ENCODE assay signal across 18 cellular contexts in genomic region chr7:32154797-32155196, GRCh38.
DNase-seq lines count a peak whose midpoint lies in the region; ATAC-seq, FAIRE-seq and TF ChIP-seq lines count a peak whose summit lies in the region.
"Had no signal": no experiment of that assay in that cellular context is flagged by ENCODE, and none has a peak within 500 bp of the region (broad histone marks: within the 10 kb centered on the region; RNA-seq: fewer than 3 reads in every experiment).

No MANE protein-coding gene starts in this region.

- DNase-seq in A172 (ENCODE audit: low spot score) (peak; percentile 66), RCC 7860 (ENCODE audit: low spot score) (peak; percentile 8), endothelial cell of umbilical vein (ENCODE audit: low read depth, low spot score) (peak; percentile 62), kidney tubule cell (ENCODE audit: low spot score) (peak; percentile 50), erythroblast (lab: John Stamatoyannopoulos, UW) (no peak), COR-L47 (lab: John Stamatoyannopoulos, UW) (no peak)
- DNase-seq in naive thymus-derived CD4-positive, alpha-beta T cell: no peak
- DNase-seq: activated CD4-positive, alpha-beta T cell treated with anti-CD3 and anti-CD28 coated beads, Interleukin-2, amount 50 U/mL, for 4 hours; effector memory CD4-positive, alpha-beta T cell; NCI-H345; RPMI8226 had no signal

- no peak for ATAC-seq in activated CD4-positive, CD25-positive, alpha-beta regulatory T cell treated with anti-CD3 and anti-CD28 coated beads, Interleukin-2, amount 50 U/mL, for 24 hours
- no peak for ATAC-seq in naive thymus-derived CD4-positive, alpha-beta T cell
- ATAC-seq: A549 had no signal

- no peaks in the 10 kb centered on the region for H3K9me3 ChIP-seq in endothelial cell of umbilical vein (replicated peaks; ENCODE audit: control insufficient read depth, insufficient read depth, low read length)
- H3K9me3 ChIP-seq in naive thymus-derived CD4-positive, alpha-beta T cell (ENCODE audit: control insufficient read depth in 2 of 3, low read length in 3 of 3): no peaks in the 10 kb centered on the region
- H3K9me3 ChIP-seq: A549, thyroid gland had no signal

- H3K27me3 Mint-ChIP-seq in naive thymus-derived CD4-positive, alpha-beta T cell: peaks cover 0 to 5% (median 4%) of the 10 kb centered on the region in 5 donors
- H3K27me3 Mint-ChIP-seq: brain, IgD-negative memory B cell had no signal

- no peak overlapping the region for H3K4me3 Mint-ChIP-seq in naive thymus-derived CD4-positive, alpha-beta T cell
- H3K4me3 Mint-ChIP-seq: activated T-helper 1 cell treated with anti-CD3 and anti-CD28 coated beads, Interleukin-12 subunit alpha, Interleukin-12 subunit beta, Interleukin-2, Interleukin-4 antibody, amounts not matched to agents 30 ng/mL and 10 ng/mL and 1 ng/mL, durations not matched to agents 14 hours and 24 hours and 36 hours; brain; IgD-negative memory B cell had no signal

- dilution Hi-C loops in endothelial cell of umbilical vein (cut with MboI; ENCODE audit: extremely low pct_ligation_motif_present, low sequenced_read_pairs): no loop called here

- H3K27ac ChIP-seq in endothelial cell of umbilical vein (ENCODE audit: insufficient read depth, low read depth, low read length): no peak overlapping the region
- H3K27ac ChIP-seq in naive thymus-derived CD4-positive, alpha-beta T cell (ENCODE audit: low read depth, low read length): no peak overlapping the region
- H3K27ac ChIP-seq: thyroid gland had no signal

- no peak overlapping the region for H3K4me3 ChIP-seq in endothelial cell of umbilical vein (replicated peaks in 1 of 3; ENCODE audit: insufficient read depth in 1 of 3, low read depth in 1 of 3, low read length in 3 of 3)
- no peak overlapping the region for H3K4me3 ChIP-seq in naive thymus-derived CD4-positive, alpha-beta T cell (ENCODE audit: low read length)
- H3K4me3 ChIP-seq: A549, thyroid gland had no signal

- no peaks in the 10 kb centered on the region for H4K20me1 ChIP-seq in endothelial cell of umbilical vein (replicated peaks; ENCODE audit: control insufficient read depth, extremely low read depth, insufficient read depth, low read length)

- H3K79me2 ChIP-seq in endothelial cell of umbilical vein (ENCODE audit: control insufficient read depth, insufficient read depth, low read length): no peaks in the 10 kb centered on the region

- no peak overlapping the region for H3K27ac Mint-ChIP-seq in naive thymus-derived CD4-positive, alpha-beta T cell
- H3K27ac Mint-ChIP-seq: activated T-helper 1 cell treated with anti-CD3 and anti-CD28 coated beads, Interleukin-12 subunit alpha, Interleukin-12 subunit beta, Interleukin-2, Interleukin-4 antibody, amounts not matched to agents 30 ng/mL and 10 ng/mL and 1 ng/mL, durations not matched to agents 14 hours and 24 hours and 36 hours; brain; IgD-negative memory B cell had no signal

- CTCF ChIA-PET in endothelial cell of umbilical vein (lab: Charles Lee): interaction anchor here (1.1 to 2.1 kb wide), 5 partner anchors 10 to 372 kb away, joined by 3 to 17 read pairs (median 3); no protein-coding TSS in a partner anchor
- CTCF ChIA-PET in naive thymus-derived CD4-positive, alpha-beta T cell (lab: Charles Lee): no interaction called here

- peaks cover 0 to 8% (median under 1%) of the 10 kb centered on the region in 11 donors for H3K9me3 Mint-ChIP-seq in naive thymus-derived CD4-positive, alpha-beta T cell
- H3K9me3 Mint-ChIP-seq: activated T-helper 1 cell treated with anti-CD3 and anti-CD28 coated beads, Interleukin-12 subunit alpha, Interleukin-12 subunit beta, Interleukin-2, Interleukin-4 antibody, amounts not matched to agents 30 ng/mL and 10 ng/mL and 1 ng/mL, durations not matched to agents 14 hours and 24 hours and 36 hours had no signal

- no peaks in the 10 kb centered on the region for H3K36me3 ChIP-seq in endothelial cell of umbilical vein (ENCODE audit: control insufficient read depth in 2 of 2, extremely low read depth in 1 of 2, insufficient read depth in 2 of 2, low read length in 2 of 2)
- no peaks in the 10 kb centered on the region for H3K36me3 ChIP-seq in naive thymus-derived CD4-positive, alpha-beta T cell (ENCODE audit: control insufficient read depth in 2 of 3, insufficient read depth in 3 of 3, low read length in 3 of 3)
- H3K36me3 ChIP-seq: thyroid gland had no signal

- peaks cover 39% of the 10 kb centered on the region for H3K4me1 ChIP-seq in endothelial cell of umbilical vein (ENCODE audit: control insufficient read depth, extremely low read depth, insufficient read depth, low read length)
- no peaks in the 10 kb centered on the region for H3K4me1 ChIP-seq in naive thymus-derived CD4-positive, alpha-beta T cell (ENCODE audit: control insufficient read depth in 2 of 2, insufficient read depth in 2 of 2, low read length in 2 of 2)
- H3K4me1 ChIP-seq: A549, thyroid gland had no signal

- TF ChIP-seq CTCF in endothelial cell of umbilical vein (IDR thresholded peaks at IDR 0.05; ENCODE audit: extremely low read depth in 1 of 2, insufficient read depth in 1 of 2, low read depth in 1 of 2, low read length in 2 of 2): no peak

- H2AFZ ChIP-seq in endothelial cell of umbilical vein (ENCODE audit: low read depth, low read length): peak overlapping the region; percentile 29

- POLR2A ChIA-PET in endothelial cell of umbilical vein (lab: Charles Lee): no interaction called here
- POLR2A ChIA-PET in naive thymus-derived CD4-positive, alpha-beta T cell (lab: Charles Lee): no interaction called here

- no peak overlapping the region for H3K4me2 ChIP-seq in endothelial cell of umbilical vein (ENCODE audit: insufficient read depth, low read length)
- H3K4me2 ChIP-seq: A549 had no signal

- no peaks in the 10 kb centered on the region for H3K27me3 ChIP-seq in endothelial cell of umbilical vein (ENCODE audit: control insufficient read depth in 2 of 2, insufficient read depth in 2 of 2, low read length in 2 of 2)
- no peaks in the 10 kb centered on the region for H3K27me3 ChIP-seq in naive thymus-derived CD4-positive, alpha-beta T cell (ENCODE audit: control insufficient read depth in 2 of 2, insufficient read depth in 2 of 2, low read length in 2 of 2)
- H3K27me3 ChIP-seq: thyroid gland had no signal

- BruUV-seq in endothelial cell of umbilical vein (replicated peaks; lab: Mats Ljungman, UMichigan): no TSS peak

- FAIRE-seq in RCC 7860 (lab: Jason Lieb, UNC) (no peak), endothelial cell of umbilical vein (lab: Jason Lieb, UNC) (peak; percentile 77)
- FAIRE-seq: A549, D721Med had no signal

- no peaks in the 10 kb centered on the region for H3K4me1 Mint-ChIP-seq in naive thymus-derived CD4-positive, alpha-beta T cell
- H3K4me1 Mint-ChIP-seq: brain, IgD-negative memory B cell had no signal

- TF ChIP-seq POLR2A in endothelial cell of umbilical vein (IDR thresholded peaks at IDR 0.05; ENCODE audit: low read depth, low read length) (no peak), erythroblast (IDR thresholded peaks at IDR 0.05; ENCODE audit: low read length) (no peak)

- intact Hi-C loops in endothelial cell of umbilical vein (cut with micrococcal nuclease): loop anchor here (1.0 kb wide), 1 partner anchor 9 kb away; no protein-coding TSS in a partner anchor
- intact Hi-C loops in naive thymus-derived CD4-positive, alpha-beta T cell (cut with micrococcal nuclease): no loop called here

- no peak overlapping the region for H3K9ac ChIP-seq in endothelial cell of umbilical vein (replicated peaks; ENCODE audit: extremely low read depth, insufficient read depth, low read length)

- no peaks in the 10 kb centered on the region for H3K9me1 ChIP-seq in endothelial cell of umbilical vein (replicated peaks; ENCODE audit: control insufficient read depth, extremely low read depth, insufficient read depth, low read length)

- H3K36me3 Mint-ChIP-seq in naive thymus-derived CD4-positive, alpha-beta T cell: no peaks in the 10 kb centered on the region
- H3K36me3 Mint-ChIP-seq: brain had no signal

TF ChIP-seq in endothelial cell of umbilical vein, 7 proteins besides CTCF, POLR2A, EP300 and RAD21:
- TF ChIP-seq, protein P1, sequence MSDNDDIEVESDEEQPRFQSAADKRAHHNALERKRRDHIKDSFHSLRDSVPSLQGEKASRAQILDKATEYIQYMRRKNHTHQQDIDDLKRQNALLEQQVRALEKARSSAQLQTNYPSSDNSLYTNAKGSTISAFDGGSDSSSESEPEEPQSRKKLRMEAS (IDR thresholded peaks at IDR 0.05; ENCODE audit: insufficient read depth, insufficient read length): no peak
- TF ChIP-seq EZH2 (IDR thresholded peaks at IDR 0.05; ENCODE audit: borderline replicate concordance, low read depth, low read length, severe bottlenecking): no peak
- TF ChIP-seq JUN (IDR thresholded peaks at IDR 0.05; ENCODE audit: borderline replicate concordance, insufficient read depth, insufficient read length, low read depth): no peak
- TF ChIP-seq POLR2AphosphoS5 (IDR thresholded peaks at IDR 0.05; ENCODE audit: insufficient read depth, low read depth, low read length): no peak
- TF ChIP-seq MYC (IDR thresholded peaks at IDR 0.05; ENCODE audit: low read depth, low read length): no peak
- no peak for TF ChIP-seq GATA2 (IDR thresholded peaks at IDR 0.05; ENCODE audit: insufficient read depth, insufficient read length, low read depth, low read length)
- no peak for TF ChIP-seq FOS (IDR thresholded peaks at IDR 0.05; ENCODE audit: borderline replicate concordance, insufficient read depth, low read length)

Comparison
In these comparisons a context has a peak if more than half of its experiments do, and no peak if none do; other contexts are left out.
1. DNase-seq: peak in A172 (single experiment), RCC 7860 (single experiment), endothelial cell of umbilical vein (single experiment) and kidney tubule cell (single experiment); none in erythroblast (0 of 2), naive thymus-derived CD4-positive, alpha-beta T cell (0 of 9) and COR-L47 (single experiment).